Comparison of ENCODE assay signal across 8 cellular contexts in genomic region chr1:209674957-209675566, GRCh38. TPM values are rescaled to one million over a fixed set of nuclear protein-coding genes. Genes with fewer than 3 reads are reported as not detected.
DNase-seq lines count a peak whose midpoint lies in the region; ATAC-seq and TF ChIP-seq lines count a peak whose summit lies in the region.

G0S2 (plus strand) TSS chr1:209675412; CDS start chr1:209675685, 273 bp downstream.

- no peaks in the 10 kb centered on the region for H3K79me2 ChIP-seq in neural cell (replicated peaks; ENCODE audit: insufficient read depth, low read length)

- H3F3A ChIP-seq in neural cell (ENCODE audit: insufficient read depth, low read length, poor library complexity, severe bottlenecking): no peaks in the 10 kb centered on the region

- no peak for TF ChIP-seq RAD21 in neural cell (conservative IDR thresholded peaks at IDR 0.05)

- peak within 1 kb of the TSS; percentile 29 for H3K4me2 ChIP-seq in neural cell (ENCODE audit: low read length)

- peaks cover 21 to 38% of the 10 kb centered on the region in 2 donors for H3K36me3 Mint-ChIP-seq in activated naive CD4-positive, alpha-beta T cell treated with anti-CD3 and anti-CD28 coated beads, Interleukin-2, amount 50 U/mL, for 72 hours

- H3K9ac ChIP-seq in neural cell (ENCODE audit: low read length): peak within 1 kb of the TSS; percentile 25

- peak; percentile 41 for DNase-seq in COR-L47 (lab: John Stamatoyannopoulos, UW)
- DNase-seq in NCI-H524 (lab: John Stamatoyannopoulos, UW): peak; percentile 31 to 59
- DNase-seq in activated naive CD4-positive, alpha-beta T cell treated with anti-CD3 and anti-CD28 coated beads, Interleukin-2, amount 50 U/mL, for 72 hours (ENCODE audit: low spot score in 2 of 2): peak in 1 of 2 donors; percentile 28
- DNase-seq in foreskin melanocyte: peak; percentile 16
- peak; percentile 52 to 74 for DNase-seq in uterus
- DNase-seq in superior temporal gyrus (ENCODE audit: extremely low spot score): no peak

- H3K27ac ChIP-seq in neural cell (ENCODE audit: low read length): no peak within 1 kb of the TSS
- H3K27ac ChIP-seq in uterus: peak within 1 kb of the TSS in 1 of 2 donors; percentile 51

- TF ChIP-seq EP300 in neural cell (conservative IDR thresholded peaks at IDR 0.05; ENCODE audit: poor library complexity, severe bottlenecking): no peak

- peaks cover 0 to 4% of the 10 kb centered on the region in 2 donors for H3K4me1 ChIP-seq in uterus

- H2AFZ ChIP-seq in neural cell (ENCODE audit: low read depth, low read length): no peak within 1 kb of the TSS

- H3K27ac Mint-ChIP-seq in activated naive CD4-positive, alpha-beta T cell treated with anti-CD3 and anti-CD28 coated beads, Interleukin-2, amount 50 U/mL, for 72 hours: peak within 1 kb of the TSS; percentile 14 to 60

- H4K20me1 ChIP-seq in neural cell (ENCODE audit: insufficient read depth): no peaks in the 10 kb centered on the region

- no peaks in the 10 kb centered on the region for H3K9me3 ChIP-seq in neural cell (ENCODE audit: low read length)
- no peaks in the 10 kb centered on the region for H3K9me3 ChIP-seq in uterus

- intact Hi-C loops in uterus (cut with DNase I; ENCODE audit: low total_unique reads): no loop called here

- H3K27me3 ChIP-seq in neural cell (ENCODE audit: insufficient read depth, low read depth, low read length): peaks cover 50% of the 10 kb centered on the region
- no peaks in the 10 kb centered on the region for H3K27me3 ChIP-seq in uterus

- H3K9me3 Mint-ChIP-seq in activated naive CD4-positive, alpha-beta T cell treated with anti-CD3 and anti-CD28 coated beads, Interleukin-2, amount 50 U/mL, for 72 hours: peaks cover 4 to 13% of the 10 kb centered on the region in 2 donors

- H3K4me3 ChIP-seq in neural cell (ENCODE audit: low read length): peak within 1 kb of the TSS; percentile 62
- peak within 1 kb of the TSS; percentile 28 to 49 for H3K4me3 ChIP-seq in uterus

- peak; percentile 34 to 51 for ATAC-seq in activated naive CD4-positive, alpha-beta T cell treated with anti-CD3 and anti-CD28 coated beads, Interleukin-2, amount 50 U/mL, for 72 hours
- no peak for ATAC-seq in HG03439 (IDR thresholded peaks at IDR 0.05; ENCODE audit: unreplicated experiment)

- TF ChIP-seq POLR2A in uterus (IDR thresholded peaks at IDR 0.05): no peak

- no peaks in the 10 kb centered on the region for H3K9me2 ChIP-seq in neural cell (ENCODE audit: insufficient read depth, low read length)

- TF ChIP-seq CTCF in neural cell (IDR thresholded peaks at IDR 0.05; ENCODE audit: poor library complexity, severe bottlenecking): no peak
- TF ChIP-seq CTCF in uterus (IDR thresholded peaks at IDR 0.05): no peak

- H3K36me3 ChIP-seq in neural cell (ENCODE audit: insufficient read depth, low read length) (no peaks in the 10 kb centered on the region), uterus (no peaks in the 10 kb centered on the region)

TF ChIP-seq in neural cell, 6 proteins besides CTCF, POLR2A, EP300 and RAD21:
- TF ChIP-seq SMC3 (conservative IDR thresholded peaks at IDR 0.05; ENCODE audit: poor library complexity) (no peak), POLR2AphosphoS5 (IDR thresholded peaks at IDR 0.05) (no peak), TAF1 (IDR thresholded peaks at IDR 0.05; ENCODE audit: low read depth) (no peak), EZH2 (IDR thresholded peaks at IDR 0.05; ENCODE audit: borderline replicate concordance, insufficient read depth, low read length, poor library complexity, severe bottlenecking) (no peak), MXI1 (conservative IDR thresholded peaks at IDR 0.05; ENCODE audit: poor library complexity, severe bottlenecking) (no peak)
- TF ChIP-seq, protein P1, sequence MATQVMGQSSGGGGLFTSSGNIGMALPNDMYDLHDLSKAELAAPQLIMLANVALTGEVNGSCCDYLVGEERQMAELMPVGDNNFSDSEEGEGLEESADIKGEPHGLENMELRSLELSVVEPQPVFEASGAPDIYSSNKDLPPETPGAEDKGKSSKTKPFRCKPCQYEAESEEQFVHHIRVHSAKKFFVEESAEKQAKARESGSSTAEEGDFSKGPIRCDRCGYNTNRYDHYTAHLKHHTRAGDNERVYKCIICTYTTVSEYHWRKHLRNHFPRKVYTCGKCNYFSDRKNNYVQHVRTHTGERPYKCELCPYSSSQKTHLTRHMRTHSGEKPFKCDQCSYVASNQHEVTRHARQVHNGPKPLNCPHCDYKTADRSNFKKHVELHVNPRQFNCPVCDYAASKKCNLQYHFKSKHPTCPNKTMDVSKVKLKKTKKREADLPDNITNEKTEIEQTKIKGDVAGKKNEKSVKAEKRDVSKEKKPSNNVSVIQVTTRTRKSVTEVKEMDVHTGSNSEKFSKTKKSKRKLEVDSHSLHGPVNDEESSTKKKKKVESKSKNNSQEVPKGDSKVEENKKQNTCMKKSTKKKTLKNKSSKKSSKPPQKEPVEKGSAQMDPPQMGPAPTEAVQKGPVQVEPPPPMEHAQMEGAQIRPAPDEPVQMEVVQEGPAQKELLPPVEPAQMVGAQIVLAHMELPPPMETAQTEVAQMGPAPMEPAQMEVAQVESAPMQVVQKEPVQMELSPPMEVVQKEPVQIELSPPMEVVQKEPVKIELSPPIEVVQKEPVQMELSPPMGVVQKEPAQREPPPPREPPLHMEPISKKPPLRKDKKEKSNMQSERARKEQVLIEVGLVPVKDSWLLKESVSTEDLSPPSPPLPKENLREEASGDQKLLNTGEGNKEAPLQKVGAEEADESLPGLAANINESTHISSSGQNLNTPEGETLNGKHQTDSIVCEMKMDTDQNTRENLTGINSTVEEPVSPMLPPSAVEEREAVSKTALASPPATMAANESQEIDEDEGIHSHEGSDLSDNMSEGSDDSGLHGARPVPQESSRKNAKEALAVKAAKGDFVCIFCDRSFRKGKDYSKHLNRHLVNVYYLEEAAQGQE (IDR thresholded peaks at IDR 0.05; ENCODE audit: borderline replicate concordance): no peak

RNA-seq across cellular contexts. Expression of gene G0S2, which starts in this region (rescaled TPM):
- total RNA-seq in activated naive CD4-positive, alpha-beta T cell treated with anti-CD3 and anti-CD28 coated beads, Interleukin-2, amount 50 U/mL, for 72 hours: 10 to 100 TPM in 1 of 2 donors, 1 to 10 TPM in 1; 1.4 to 40.7 TPM
- 0.33 TPM in 1 of 2 replicates, not detected in the other for polyA plus RNA-seq in neural cell
- 0.81 TPM in 1 of 2 replicates, not detected in the other for polyA minus RNA-seq in neural cell
- 10 to 100 TPM in 1 of 4 donors, 1 to 10 TPM in 1, not detected in 2; 4.5 to 13.2 TPM for total RNA-seq in uterus
